Comparison of ENCODE assay signal across 28 cellular contexts in genomic region chr7:158908552-158908951, GRCh38.
"Had no signal": no experiment of that assay in that cellular context is flagged by ENCODE, and none has a peak within 500 bp of the region (broad histone marks: within the 10 kb centered on the region; RNA-seq: fewer than 3 reads in every experiment).

No MANE protein-coding gene starts in this region.

- ATAC-seq: left colon; left lung; lower lobe of right lung; natural killer cell; right cardiac atrium; sciatic nerve; stimulated activated effector memory CD8-positive, alpha-beta T cell treated with anti-CD3 and anti-CD28 coated beads, Interleukin-12 subunit alpha, Interleukin-12 subunit beta, amount 100 ng/mL, for 72 hours had no signal

- H3K27ac ChIP-seq: hepatocyte, left lung, lower lobe of right lung, pancreas, prostate gland, skin epidermis, spleen, suprapubic skin, thoracic aorta, tibial artery, uterus had no signal

- H3K27ac Mint-ChIP-seq: naive B cell; natural killer cell; stimulated activated effector memory CD8-positive, alpha-beta T cell treated with anti-CD3 and anti-CD28 coated beads, Interleukin-12 subunit alpha, Interleukin-12 subunit beta, amount 100 ng/mL, for 72 hours; stimulated activated naive CD8-positive, alpha-beta T cell treated with anti-CD3 and anti-CD28 coated beads, Interleukin-15, Interleukin-2, amounts not matched to agents 100 ng/mL and 50 ng/mL, for 24 hours had no signal

- H3K4me3 Mint-ChIP-seq: immature natural killer cell; naive B cell; natural killer cell; stimulated activated effector memory CD8-positive, alpha-beta T cell treated with anti-CD3 and anti-CD28 coated beads, Interleukin-12 subunit alpha, Interleukin-12 subunit beta, amount 100 ng/mL, for 72 hours; stimulated activated naive CD8-positive, alpha-beta T cell treated with anti-CD3 and anti-CD28 coated beads, Interleukin-15, Interleukin-2, amounts not matched to agents 100 ng/mL and 50 ng/mL, for 24 hours had no signal

- H3K79me2 ChIP-seq: hepatocyte had no signal

- H3K4me2 ChIP-seq: hepatocyte had no signal

- H3K9me3 ChIP-seq: left lung, lower lobe of right lung, pancreas, prostate gland, spleen, suprapubic skin, thoracic aorta, tibial artery, uterus had no signal

- FAIRE-seq: islet of Langerhans, pancreas had no signal

- H3K36me3 ChIP-seq: pancreas, prostate gland, uterus had no signal

- H3K9me3 Mint-ChIP-seq: natural killer cell; stimulated activated effector memory CD8-positive, alpha-beta T cell treated with anti-CD3 and anti-CD28 coated beads, Interleukin-12 subunit alpha, Interleukin-12 subunit beta, amount 100 ng/mL, for 72 hours; stimulated activated naive CD8-positive, alpha-beta T cell treated with anti-CD3 and anti-CD28 coated beads, Interleukin-15, Interleukin-2, amounts not matched to agents 100 ng/mL and 50 ng/mL, for 24 hours had no signal

- H3K27me3 ChIP-seq: hepatocyte, left lung, pancreas, spleen, suprapubic skin, tibial artery, uterus had no signal

- H2AFZ ChIP-seq: hepatocyte had no signal

- H3K4me1 ChIP-seq: left lung, lower lobe of right lung, spleen, suprapubic skin, tibial artery, uterus had no signal

- H3K27me3 Mint-ChIP-seq: naive B cell; stimulated activated naive CD8-positive, alpha-beta T cell treated with anti-CD3 and anti-CD28 coated beads, Interleukin-15, Interleukin-2, amounts not matched to agents 100 ng/mL and 50 ng/mL, for 24 hours had no signal

- DNase-seq: immature natural killer cell; kidney; left colon; left lung; lower lobe of right lung; mammary epithelial cell; mesenchymal stem cell; naive B cell; natural killer cell; pancreas; posterior cingulate gyrus; retina; right cardiac atrium; spleen; stimulated activated CD4-positive, alpha-beta T cell treated with anti-CD3 and anti-CD28 coated beads, Interleukin-4, amount 100 ng/mL, for 24 hours; stimulated activated naive CD4-positive, alpha-beta T cell; tibial artery; trophoblast cell; uterus had no signal

- H3K4me3 ChIP-seq: hepatocyte, left lung, lower lobe of right lung, pancreas, prostate gland, skin epidermis, spleen, suprapubic skin, thoracic aorta, tibial artery, uterus had no signal
